32 cellular contexts compared by ENCODE assay signal in the genomic region with DNA sequence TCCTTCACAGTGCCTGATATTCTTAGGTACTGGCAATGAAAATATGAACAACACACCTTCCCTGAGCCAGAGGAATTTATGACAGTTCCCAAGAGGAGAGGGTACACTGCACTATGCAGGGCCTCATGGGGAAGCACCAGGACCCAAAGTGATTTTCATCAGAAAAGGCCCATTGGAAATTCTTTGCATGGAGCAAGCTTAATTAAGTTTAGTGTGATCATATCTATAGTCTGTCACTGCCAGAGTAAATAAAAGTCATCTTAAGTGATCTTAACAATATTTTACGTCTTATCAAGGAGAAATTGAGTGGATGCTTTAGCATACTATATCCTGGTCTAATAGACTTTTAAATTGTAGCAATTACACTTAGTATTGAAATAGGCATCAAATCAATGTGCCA.
"Had no signal": no experiment of that assay in that cellular context is flagged by ENCODE, and none has a peak within 500 bp of the region (broad histone marks: within the 10 kb centered on the region; RNA-seq: fewer than 3 reads in every experiment).

No MANE protein-coding gene starts in this region.

- H3K27ac ChIP-seq: adrenal gland, body of pancreas, brain microvascular endothelial cell, breast epithelium, WERI-Rb-1 had no signal

- H3K9me3 ChIP-seq: body of pancreas had no signal

- H3K4me1 ChIP-seq: adrenal gland, body of pancreas, breast epithelium had no signal

- H3K4me3 ChIP-seq: adrenal gland, body of pancreas, breast epithelium had no signal

- H3K36me3 ChIP-seq: adrenal gland, brain microvascular endothelial cell, breast epithelium, WERI-Rb-1 had no signal

- ATAC-seq: activated CD4-positive, alpha-beta T cell treated with anti-CD3 and anti-CD28 coated beads for 36 hours; activated CD4-positive, CD25-positive, alpha-beta regulatory T cell treated with anti-CD3 and anti-CD28 coated beads, Interleukin-2, amount 50 U/mL, for 24 hours; activated CD8-positive, alpha-beta memory T cell treated with anti-CD3 and anti-CD28 coated beads, Interleukin-2, amount 10 ng/mL, durations not matched to agents 7 days and 5 days; activated CD8-positive, alpha-beta T cell treated with anti-CD3 and anti-CD28 coated beads, Interleukin-2, amount 10 ng/mL, durations not matched to agents 7 days and 5 days; activated naive CD4-positive, alpha-beta T cell treated with anti-CD3 and anti-CD28 coated beads, Interleukin-2, amount 50 U/mL, for 72 hours; body of pancreas; WTC11 had no signal

- H3K27me3 ChIP-seq: adrenal gland, body of pancreas, brain microvascular endothelial cell, breast epithelium had no signal

- DNase-seq: activated CD4-positive, alpha-beta memory T cell treated with anti-CD3 and anti-CD28 coated beads, Interleukin-2, amount 10 ng/mL, durations not matched to agents 7 days and 5 days; activated CD4-positive, alpha-beta T cell treated with anti-CD3 and anti-CD28 coated beads for 1 hour; activated CD4-positive, alpha-beta T cell treated with anti-CD3 and anti-CD28 coated beads for 36 hours; activated CD4-positive, alpha-beta T cell treated with anti-CD3 and anti-CD28 coated beads for 48 hours; activated CD4-positive, alpha-beta T cell treated with anti-CD3 and anti-CD28 coated beads, Interleukin-2, amount 10 ng/mL, durations not matched to agents 7 days and 5 days; activated CD4-positive, alpha-beta T cell treated with anti-CD3 and anti-CD28 coated beads, Interleukin-2, amount 50 U/mL, for 48 hours; activated CD4-positive, CD25-positive, alpha-beta regulatory T cell; activated CD8-positive, alpha-beta memory T cell treated with anti-CD3 and anti-CD28 coated beads for 24 hours; activated CD8-positive, alpha-beta memory T cell treated with anti-CD3 and anti-CD28 coated beads, Interleukin-2, amount 10 ng/mL, durations not matched to agents 7 days and 5 days; activated CD8-positive, alpha-beta memory T cell treated with anti-CD3 and anti-CD28 coated beads, Interleukin-2, amount 50 U/mL, for 48 hours; activated CD8-positive, alpha-beta T cell treated with anti-CD3 and anti-CD28 coated beads, Interleukin-2, amount 10 ng/mL, durations not matched to agents 7 days and 5 days; activated effector memory CD4-positive, alpha-beta T cell treated with Interleukin-2 at 50 U/mL for 16 hours; activated gamma-delta T cell treated with Interleukin-2 at 50 U/mL for 16 hours; activated naive CD4-positive, alpha-beta T cell; activated naive CD4-positive, alpha-beta T cell treated with anti-CD3 and anti-CD28 coated beads for 36 hours; activated naive CD4-positive, alpha-beta T cell treated with anti-CD3 and anti-CD28 coated beads, Interleukin-2, amount 50 U/mL, for 16 hours; activated naive CD8-positive, alpha-beta T cell treated with anti-CD3 and anti-CD28 coated beads for 36 hours; activated T-cell treated with anti-CD3 and anti-CD28 coated beads, Interleukin-2, amount 50 U/mL, for 24 hours; activated T-cell treated with anti-CD3 and anti-CD28 coated beads, Interleukin-2, amount 50 U/mL, for 48 hours; adrenal gland; amniotic stem cell; aorta; body of pancreas; brain microvascular endothelial cell; central memory CD4-positive, alpha-beta T cell; T-helper 2 cell; T-helper 9 cell; WERI-Rb-1 had no signal
